In genomic region chr17:8225813-8226535, GRCh38 we compare ENCODE assay signal across 8 cellular contexts. TPM values are rescaled to one million over a fixed set of nuclear protein-coding genes. Genes with fewer than 3 reads are reported as not detected.
DNase-seq lines count a peak whose midpoint lies in the region; ATAC-seq and TF ChIP-seq lines count a peak whose summit lies in the region.

No MANE protein-coding gene starts in this region.

- H3K4me2 ChIP-seq in smooth muscle cell = peak overlapping the region; percentile 79

- DNase-seq in SIG-M5 treated with dmso at 0.1 percent for 504 hours (lab: John Stamatoyannopoulos, UW; ENCODE audit: unreplicated experiment) (peak; percentile 67), SIG-M5 (lab: John Stamatoyannopoulos, UW) (no peak), SK-N-DZ (ENCODE audit: low spot score) (peak; percentile 79), adrenal gland (peak; percentile 57 to 91 (median 69)), iPS DF 19.7 (ENCODE audit: low read depth, low spot score) (peak; percentile 38), smooth muscle cell (lab: John Stamatoyannopoulos, UW; ENCODE audit: unreplicated experiment) (peak; percentile 38), GM13976 (ENCODE audit: low spot score) (no peak)

- H3K27ac ChIP-seq in adrenal gland (peak overlapping the region in 4 of 5 donors; percentile 55 to 85 (median 76)), smooth muscle cell (ENCODE audit: low read depth) (peak overlapping the region; percentile 77)

- no peak for ATAC-seq in GM18870 (IDR thresholded peaks at IDR 0.05; ENCODE audit: unreplicated experiment)

- H3K79me2 ChIP-seq in smooth muscle cell (ENCODE audit: low read depth) = no peaks in the 10 kb centered on the region

- H3K4me1 ChIP-seq in adrenal gland (replicated peaks in 1 of 2) (peaks cover 9 to 13% of the 10 kb centered on the region in 2 donors), smooth muscle cell (ENCODE audit: low read depth) (no peaks in the 10 kb centered on the region)

- no peak for TF ChIP-seq POLR2A in adrenal gland (IDR thresholded peaks at IDR 0.05)

- H3K9me3 ChIP-seq in adrenal gland (replicated peaks in 1 of 3) (no peaks in the 10 kb centered on the region), smooth muscle cell (replicated peaks; ENCODE audit: low read depth) (no peaks in the 10 kb centered on the region)

- in situ Hi-C loops in GM13976 (cut with MboI; ENCODE audit: low sequenced_read_pairs, unreplicated experiment) = no loop called here

- H3K36me3 ChIP-seq in adrenal gland (replicated peaks in 1 of 2) (peaks cover 0 to 35% of the 10 kb centered on the region in 2 donors), smooth muscle cell (ENCODE audit: low read depth) (no peaks in the 10 kb centered on the region)

- no peaks in the 10 kb centered on the region for H4K20me1 ChIP-seq in smooth muscle cell (ENCODE audit: low read depth)

- peak overlapping the region; percentile 28 for H3K9ac ChIP-seq in smooth muscle cell (ENCODE audit: low read depth)

- no peak overlapping the region for H2AFZ ChIP-seq in smooth muscle cell (ENCODE audit: low read depth)

- TF ChIP-seq CTCF in adrenal gland (IDR thresholded peaks at IDR 0.05) = no peak
- no peak for TF ChIP-seq CTCF in smooth muscle cell (IDR thresholded peaks at IDR 0.05; ENCODE audit: borderline replicate concordance, insufficient read depth, poor library complexity, severe bottlenecking)
- no peak for TF ChIP-seq CTCF in GM13976 (IDR thresholded peaks at IDR 0.05; ENCODE audit: borderline replicate concordance, control extremely low read depth, extremely low read depth, insufficient read depth, missing control alignments)

- 30 to 43% (median 37%) methylated on average over 19 to 20 of the region's 20 CpGs for WGBS in adrenal gland, 4 donors
- WGBS in smooth muscle cell (ENCODE audit: low lambda C conversion rate) = 24% methylated on average over 20 of the region's 20 CpGs

- H3F3A ChIP-seq in smooth muscle cell (ENCODE audit: low read depth) = peaks cover 10% of the 10 kb centered on the region

- intact Hi-C loops in adrenal gland (cut with DNase I) = loop anchor here in 1 of 2 donors (5.0 kb wide), 1 partner anchor 39 kb away; no protein-coding TSS in a partner anchor

- H3K4me3 ChIP-seq in adrenal gland = peak overlapping the region in 1 of 4 donors; percentile 38
- H3K4me3 ChIP-seq in smooth muscle cell = peak overlapping the region; percentile 40

- H3K27me3 ChIP-seq in adrenal gland (no peaks in the 10 kb centered on the region), smooth muscle cell (ENCODE audit: low read depth) (no peaks in the 10 kb centered on the region)

RNA-seq across cellular contexts. Expression of gene AURKB, which starts 15.6 kb away (rescaled TPM):
- polyA plus RNA-seq in SK-N-DZ (2014; cell fraction: cytosol; rRNA removed) = 408 and 427 TPM in 2 replicates
- polyA plus RNA-seq in SK-N-DZ (2014; cell fraction: nucleus; rRNA removed) = 463 and 597 TPM in 2 replicates
- total RNA-seq in adrenal gland (1 to 10 TPM; 1.6 to 6.6 (median 2.2) TPM), smooth muscle cell (10.5 and 16.6 TPM in 2 replicates)
- polyA plus RNA-seq in adrenal gland (1 to 10 TPM; 2.0 to 2.2 (median 2.2) TPM), smooth muscle cell (31.7 and 33.5 TPM in 2 replicates)

RNA-seq across cellular contexts. Expression of gene CTC1, which starts 21.9 kb away (rescaled TPM):
- polyA plus RNA-seq in SK-N-DZ (2014; cell fraction: cytosol; rRNA removed) = 5.4 and 7.0 TPM in 2 replicates
- 40.0 and 68.4 TPM in 2 replicates for polyA plus RNA-seq in SK-N-DZ (2014; cell fraction: nucleus; rRNA removed)
- total RNA-seq in adrenal gland (10 to 100 TPM; 11.1 to 46.2 (median 22.6) TPM), smooth muscle cell (1.4 and 3.8 TPM in 2 replicates)
- polyA plus RNA-seq in adrenal gland (10 to 100 TPM; 17.6 to 48.6 (median 18.7) TPM), smooth muscle cell (1.8 and 6.0 TPM in 2 replicates)

RNA-seq across cellular contexts. Expression of gene PFAS, which starts 23.1 kb away (rescaled TPM):
- 102 and 111 TPM in 2 replicates for polyA plus RNA-seq in SK-N-DZ (2014; cell fraction: cytosol; rRNA removed)
- 190 and 219 TPM in 2 replicates for polyA plus RNA-seq in SK-N-DZ (2014; cell fraction: nucleus; rRNA removed)
- total RNA-seq in adrenal gland (10 to 100 TPM in 7 of 8 donors, 1 to 10 TPM in 1; 9.7 to 53.6 (median 28.2) TPM), smooth muscle cell (9.9 and 22.1 TPM in 2 replicates)
- polyA plus RNA-seq in adrenal gland (10 to 100 TPM; 15.6 to 28.6 (median 18.0) TPM), smooth muscle cell (10.4 and 12.8 TPM in 2 replicates)

RNA-seq across cellular contexts. Expression of gene BORCS6, which starts 36.0 kb away (rescaled TPM):
- polyA plus RNA-seq in SK-N-DZ (2014; cell fraction: cytosol; rRNA removed) = 7.7 and 9.6 TPM in 2 replicates
- 3.0 and 7.0 TPM in 2 replicates for polyA plus RNA-seq in SK-N-DZ (2014; cell fraction: nucleus; rRNA removed)
- total RNA-seq in adrenal gland (10 to 100 TPM; 10.5 to 29.7 (median 15.2) TPM), smooth muscle cell (1.8 and 6.3 TPM in 2 replicates)
- polyA plus RNA-seq in adrenal gland (1 to 10 TPM; 3.3 to 5.3 (median 5.0) TPM), smooth muscle cell (3.2 and 3.9 TPM in 2 replicates)

RNA-seq across cellular contexts. Expression of gene TMEM107, which starts 49.8 kb away (rescaled TPM):
- polyA plus RNA-seq in SK-N-DZ (2014; cell fraction: cytosol; rRNA removed) = 32.7 and 35.3 TPM in 2 replicates
- polyA plus RNA-seq in SK-N-DZ (2014; cell fraction: nucleus; rRNA removed) = 42.2 and 44.9 TPM in 2 replicates
- 10 to 100 TPM in 7 of 8 donors, 1 to 10 TPM in 1; 6.2 to 31.9 (median 20.1) TPM for total RNA-seq in adrenal gland
- 10 to 100 TPM in 2 of 3 donors, 1 to 10 TPM in 1; 8.3 to 14.0 (median 11.9) TPM for polyA plus RNA-seq in adrenal gland
- 66.7 and 88.4 TPM in 2 replicates for total RNA-seq in smooth muscle cell
- 36.0 and 36.5 TPM in 2 replicates for polyA plus RNA-seq in smooth muscle cell

Comparison
In these comparisons a context has a peak if more than half of its experiments do, and no peak if none do; other contexts are left out.
1. DNase-seq: peak in SIG-M5 treated with dmso at 0.1 percent for 504 hours (single experiment), SK-N-DZ (single experiment), adrenal gland (7 of 7), iPS DF 19.7 (single experiment) and smooth muscle cell (single experiment); none in SIG-M5 (single experiment) and GM13976 (single experiment).